In the genomic region with DNA sequence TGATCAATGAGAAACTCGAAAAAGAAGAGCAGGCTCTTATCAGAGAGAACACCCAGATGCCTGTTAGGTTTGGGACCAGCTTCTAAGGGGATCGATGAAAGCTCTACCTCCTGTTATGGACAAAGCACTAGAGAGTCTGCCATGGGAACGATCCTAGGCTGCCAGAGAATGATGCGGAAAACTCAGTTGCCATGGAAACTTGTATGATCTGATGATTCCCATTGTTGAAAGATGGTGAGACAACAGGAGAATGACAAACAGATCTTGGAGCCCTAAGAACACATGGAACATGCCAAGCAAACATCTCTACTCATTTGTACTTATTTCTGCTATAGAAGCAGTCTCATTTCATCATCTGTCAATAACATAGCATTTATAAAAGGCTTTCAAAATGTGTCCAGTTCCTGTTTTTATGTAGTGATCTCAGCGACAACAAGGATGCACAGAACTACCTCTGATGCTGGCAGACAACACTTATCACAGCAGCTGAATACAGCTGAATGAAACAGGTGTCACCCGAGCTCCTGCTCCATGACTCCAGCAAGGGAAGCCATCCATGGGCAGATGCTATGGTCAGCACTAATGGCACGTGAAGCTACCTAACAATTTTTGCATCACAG, we compare ENCODE assay signal across 2 cellular contexts.
TF ChIP-seq lines count a peak whose summit lies in the region.

No MANE protein-coding gene starts in this region.

TF ChIP-seq in IMR-90, 13 proteins besides CTCF, POLR2A, EP300 and RAD21:
- TF ChIP-seq MAZ (IDR thresholded peaks at IDR 0.05; ENCODE audit: borderline replicate concordance, low read depth, low read length) (no peak), MXI1 (IDR thresholded peaks at IDR 0.05; ENCODE audit: borderline replicate concordance, low read depth, low read length) (no peak), MAFK (IDR thresholded peaks at IDR 0.05; ENCODE audit: low read depth, low read length) (no peak), CEBPB (IDR thresholded peaks at IDR 0.05; ENCODE audit: low read depth, low read length) (no peak), SMC3 (IDR thresholded peaks at IDR 0.05; ENCODE audit: low read depth, low read length) (no peak), BHLHE40 (IDR thresholded peaks at IDR 0.05; ENCODE audit: low read depth, low read length) (no peak), NFE2L2 (IDR thresholded peaks at IDR 0.05; ENCODE audit: low read depth, low read length) (no peak), FOS (IDR thresholded peaks at IDR 0.05; ENCODE audit: low read depth, low read length) (no peak), RFX5 (IDR thresholded peaks at IDR 0.05; ENCODE audit: low read depth, low read length) (no peak), CHD1 (IDR thresholded peaks at IDR 0.05; ENCODE audit: low read depth, low read length) (no peak)
- TF ChIP-seq, protein P1, sequence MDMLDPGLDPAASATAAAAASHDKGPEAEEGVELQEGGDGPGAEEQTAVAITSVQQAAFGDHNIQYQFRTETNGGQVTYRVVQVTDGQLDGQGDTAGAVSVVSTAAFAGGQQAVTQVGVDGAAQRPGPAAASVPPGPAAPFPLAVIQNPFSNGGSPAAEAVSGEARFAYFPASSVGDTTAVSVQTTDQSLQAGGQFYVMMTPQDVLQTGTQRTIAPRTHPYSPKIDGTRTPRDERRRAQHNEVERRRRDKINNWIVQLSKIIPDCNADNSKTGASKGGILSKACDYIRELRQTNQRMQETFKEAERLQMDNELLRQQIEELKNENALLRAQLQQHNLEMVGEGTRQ (IDR thresholded peaks at IDR 0.05; ENCODE audit: low read depth, low read length) = no peak
- TF ChIP-seq, protein P2, sequence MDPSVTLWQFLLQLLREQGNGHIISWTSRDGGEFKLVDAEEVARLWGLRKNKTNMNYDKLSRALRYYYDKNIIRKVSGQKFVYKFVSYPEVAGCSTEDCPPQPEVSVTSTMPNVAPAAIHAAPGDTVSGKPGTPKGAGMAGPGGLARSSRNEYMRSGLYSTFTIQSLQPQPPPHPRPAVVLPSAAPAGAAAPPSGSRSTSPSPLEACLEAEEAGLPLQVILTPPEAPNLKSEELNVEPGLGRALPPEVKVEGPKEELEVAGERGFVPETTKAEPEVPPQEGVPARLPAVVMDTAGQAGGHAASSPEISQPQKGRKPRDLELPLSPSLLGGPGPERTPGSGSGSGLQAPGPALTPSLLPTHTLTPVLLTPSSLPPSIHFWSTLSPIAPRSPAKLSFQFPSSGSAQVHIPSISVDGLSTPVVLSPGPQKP (IDR thresholded peaks at IDR 0.05; ENCODE audit: borderline replicate concordance, low read depth, low read length) = no peak

TF ChIP-seq in K562, 482 proteins besides CTCF, POLR2A, EP300 and RAD21:
- TF ChIP-seq RFX1 (IDR thresholded peaks at IDR 0.05) (peak; percentile 38), ZNF644 (tag; IDR thresholded peaks at IDR 0.05; ENCODE audit: low read depth) (no peak)
